36 cellular contexts compared by ENCODE assay signal in genomic region chr20:12083269-12083668, GRCh38.
"Had no signal": no experiment of that assay in that cellular context is flagged by ENCODE, and none has a peak within 500 bp of the region (broad histone marks: within the 10 kb centered on the region; RNA-seq: fewer than 3 reads in every experiment).

No MANE protein-coding gene starts in this region.

- DNase-seq: Karpas-422, Kasumi-1, MG63, MM.1S, MV-4-11, NCI-H1048, NCI-H1092, NCI-H1092 treated with DMSO at 0.1 percent for 48 hours, NCI-H1105, NCI-H1105 treated with DMSO at 0.1 percent for 48 hours, NCI-H1417, NCI-H1417 treated with DMSO at 0.1 percent for 48 hours, NCI-H1436, NCI-H1436 treated with DMSO at 0.1 percent for 48 hours, NCI-H146, NCI-H1694, NCI-H1694 treated with DMSO at 0.1 percent for 48 hours, NCI-H187, NCI-H187 treated with DMSO at 0.1 percent for 48 hours, NCI-H1930, NCI-H2029, NCI-H2029 treated with DMSO at 0.1 percent for 48 hours, NCI-H2081, NCI-H2081 treated with DMSO at 0.1 percent for 48 hours, NCI-H2107, NCI-H2171, NCI-H2171 treated with DMSO at 0.1 percent for 48 hours, NCI-H2227 treated with DMSO at 0.1 percent for 48 hours, NCI-H226, NCI-H345, NCI-H446, NCI-H446 treated with DMSO at 0.1 percent for 48 hours, NCI-H510A, NCI-H510A treated with DMSO at 0.1 percent for 48 hours, NCI-H524, NCI-H524 treated with DMSO at 0.1 percent for 48 hours had no signal

- H3K27me3 ChIP-seq: MG63 had no signal

- H3K36me3 ChIP-seq: MG63 had no signal

- H3K9me3 ChIP-seq: MG63 had no signal

- H3K4me3 ChIP-seq: MG63 had no signal
